In the genomic region with DNA sequence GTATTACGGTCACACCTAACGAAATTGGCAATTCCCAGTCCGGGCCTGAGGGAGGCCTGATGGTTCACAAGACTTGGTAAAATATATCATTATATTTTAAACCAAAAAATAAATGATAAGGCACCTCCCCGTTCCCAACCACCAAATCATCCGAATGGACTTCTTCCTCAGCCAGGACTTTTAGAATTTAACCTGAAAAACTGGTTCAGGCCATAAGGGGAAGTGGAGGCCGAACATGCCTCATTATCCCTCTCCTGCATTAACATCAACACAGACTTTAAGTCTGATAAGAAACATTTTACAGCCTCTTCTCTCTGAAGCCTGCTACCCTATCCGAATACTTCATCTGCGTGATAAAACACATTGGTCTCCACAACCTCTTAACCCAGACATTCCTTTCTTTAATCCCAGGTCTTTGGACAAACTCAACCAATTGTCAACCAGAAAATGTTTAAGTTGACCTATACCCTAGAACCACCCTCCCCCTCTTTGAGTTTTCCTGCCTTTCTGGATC, we compare ENCODE assay signal across 1 cellular context.
TF ChIP-seq lines count a peak whose summit lies in the region.

No MANE protein-coding gene starts in this region.

TF ChIP-seq in SK-N-SH, 30 proteins besides CTCF, POLR2A, EP300 and RAD21 (continued from another document):
- TF ChIP-seq, protein P1, sequence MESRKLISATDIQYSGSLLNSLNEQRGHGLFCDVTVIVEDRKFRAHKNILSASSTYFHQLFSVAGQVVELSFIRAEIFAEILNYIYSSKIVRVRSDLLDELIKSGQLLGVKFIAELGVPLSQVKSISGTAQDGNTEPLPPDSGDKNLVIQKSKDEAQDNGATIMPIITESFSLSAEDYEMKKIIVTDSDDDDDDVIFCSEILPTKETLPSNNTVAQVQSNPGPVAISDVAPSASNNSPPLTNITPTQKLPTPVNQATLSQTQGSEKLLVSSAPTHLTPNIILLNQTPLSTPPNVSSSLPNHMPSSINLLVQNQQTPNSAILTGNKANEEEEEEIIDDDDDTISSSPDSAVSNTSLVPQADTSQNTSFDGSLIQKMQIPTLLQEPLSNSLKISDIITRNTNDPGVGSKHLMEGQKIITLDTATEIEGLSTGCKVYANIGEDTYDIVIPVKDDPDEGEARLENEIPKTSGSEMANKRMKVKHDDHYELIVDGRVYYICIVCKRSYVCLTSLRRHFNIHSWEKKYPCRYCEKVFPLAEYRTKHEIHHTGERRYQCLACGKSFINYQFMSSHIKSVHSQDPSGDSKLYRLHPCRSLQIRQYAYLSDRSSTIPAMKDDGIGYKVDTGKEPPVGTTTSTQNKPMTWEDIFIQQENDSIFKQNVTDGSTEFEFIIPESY (IDR thresholded peaks at IDR 0.05; ENCODE audit: borderline replicate concordance, low read depth): no peak
- no peak for TF ChIP-seq TCF12 (IDR thresholded peaks at IDR 0.05)
- TF ChIP-seq, protein P2, sequence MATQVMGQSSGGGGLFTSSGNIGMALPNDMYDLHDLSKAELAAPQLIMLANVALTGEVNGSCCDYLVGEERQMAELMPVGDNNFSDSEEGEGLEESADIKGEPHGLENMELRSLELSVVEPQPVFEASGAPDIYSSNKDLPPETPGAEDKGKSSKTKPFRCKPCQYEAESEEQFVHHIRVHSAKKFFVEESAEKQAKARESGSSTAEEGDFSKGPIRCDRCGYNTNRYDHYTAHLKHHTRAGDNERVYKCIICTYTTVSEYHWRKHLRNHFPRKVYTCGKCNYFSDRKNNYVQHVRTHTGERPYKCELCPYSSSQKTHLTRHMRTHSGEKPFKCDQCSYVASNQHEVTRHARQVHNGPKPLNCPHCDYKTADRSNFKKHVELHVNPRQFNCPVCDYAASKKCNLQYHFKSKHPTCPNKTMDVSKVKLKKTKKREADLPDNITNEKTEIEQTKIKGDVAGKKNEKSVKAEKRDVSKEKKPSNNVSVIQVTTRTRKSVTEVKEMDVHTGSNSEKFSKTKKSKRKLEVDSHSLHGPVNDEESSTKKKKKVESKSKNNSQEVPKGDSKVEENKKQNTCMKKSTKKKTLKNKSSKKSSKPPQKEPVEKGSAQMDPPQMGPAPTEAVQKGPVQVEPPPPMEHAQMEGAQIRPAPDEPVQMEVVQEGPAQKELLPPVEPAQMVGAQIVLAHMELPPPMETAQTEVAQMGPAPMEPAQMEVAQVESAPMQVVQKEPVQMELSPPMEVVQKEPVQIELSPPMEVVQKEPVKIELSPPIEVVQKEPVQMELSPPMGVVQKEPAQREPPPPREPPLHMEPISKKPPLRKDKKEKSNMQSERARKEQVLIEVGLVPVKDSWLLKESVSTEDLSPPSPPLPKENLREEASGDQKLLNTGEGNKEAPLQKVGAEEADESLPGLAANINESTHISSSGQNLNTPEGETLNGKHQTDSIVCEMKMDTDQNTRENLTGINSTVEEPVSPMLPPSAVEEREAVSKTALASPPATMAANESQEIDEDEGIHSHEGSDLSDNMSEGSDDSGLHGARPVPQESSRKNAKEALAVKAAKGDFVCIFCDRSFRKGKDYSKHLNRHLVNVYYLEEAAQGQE (IDR thresholded peaks at IDR 0.05; ENCODE audit: low read depth, low read length): no peak
- TF ChIP-seq MXI1 (IDR thresholded peaks at IDR 0.05; ENCODE audit: low read depth, low read length): no peak
- TF ChIP-seq USF1 (IDR thresholded peaks at IDR 0.05; ENCODE audit: borderline replicate concordance, low read depth): no peak
- TF ChIP-seq YY1 (IDR thresholded peaks at IDR 0.05; ENCODE audit: low read depth): no peak
- TF ChIP-seq FOSL2 (IDR thresholded peaks at IDR 0.05; ENCODE audit: borderline replicate concordance, low read depth): no peak
- TF ChIP-seq NRF1 (IDR thresholded peaks at IDR 0.05; ENCODE audit: low read depth, low read length): no peak
- TF ChIP-seq MAX (IDR thresholded peaks at IDR 0.05; ENCODE audit: low read depth): no peak
